In the genomic region with DNA sequence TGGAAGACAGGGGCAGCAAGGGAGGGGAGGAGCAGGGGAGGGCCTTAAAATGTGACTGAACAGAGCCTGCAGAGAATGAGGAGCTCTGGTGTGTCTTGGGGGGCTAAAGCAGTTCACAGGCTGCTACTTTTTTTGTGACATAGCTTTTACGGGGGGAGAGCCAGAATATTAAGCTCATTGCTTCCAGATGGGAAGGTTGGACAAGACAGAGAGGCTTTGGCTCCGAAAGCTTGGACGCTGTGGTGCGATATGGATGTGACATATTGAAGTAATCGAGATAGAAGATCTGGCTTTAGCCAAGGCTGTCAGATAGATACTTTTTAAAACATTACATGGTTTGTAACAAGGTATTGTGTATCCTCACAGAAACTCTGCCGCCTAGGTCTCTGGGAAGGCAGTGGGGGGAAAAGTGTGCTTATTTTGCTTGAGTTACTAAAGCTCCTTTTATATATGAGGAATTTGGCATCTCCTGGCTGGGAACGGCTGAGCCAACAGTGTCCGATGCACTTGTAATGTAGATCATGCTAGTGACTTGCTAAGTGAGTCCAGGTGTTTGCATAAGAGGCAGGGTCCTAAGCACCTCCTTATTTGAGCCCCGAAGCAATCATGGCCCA, we compare ENCODE assay signal across 1 cellular context.
TF ChIP-seq lines count a peak whose summit lies in the region.

No MANE protein-coding gene starts in this region.

TF ChIP-seq in GM23338, 12 proteins besides CTCF, POLR2A, EP300 and RAD21 (continued from another document):
- TF ChIP-seq EZH2phosphoT487 (IDR thresholded peaks at IDR 0.05; ENCODE audit: unreplicated experiment) = no peak
- TF ChIP-seq STAT1 (IDR thresholded peaks at IDR 0.05; ENCODE audit: unreplicated experiment) = no peak
- no peak for TF ChIP-seq ZNF331 (CRISPR knock-in tag; IDR thresholded peaks at IDR 0.05; ENCODE audit: low read depth)
